In genomic region chr10:123252779-123253178, GRCh38 we compare ENCODE assay signal across 17 cellular contexts.
DNase-seq lines count a peak whose midpoint lies in the region; ATAC-seq, FAIRE-seq and TF ChIP-seq lines count a peak whose summit lies in the region.
"Had no signal": no experiment of that assay in that cellular context is flagged by ENCODE, and none has a peak within 500 bp of the region (broad histone marks: within the 10 kb centered on the region; RNA-seq: fewer than 3 reads in every experiment).

No MANE protein-coding gene starts in this region.

- no TSS peak for BruUV-seq in HepG2 (replicated peaks; lab: Mats Ljungman, UMichigan)

- no peaks in the 10 kb centered on the region for H3K36me3 ChIP-seq in right lobe of liver
- H3K36me3 ChIP-seq in HepG2 (replicated peaks in 1 of 2; ENCODE audit: control insufficient read depth in 1 of 2, insufficient read depth in 2 of 2, low read length in 2 of 2): no peaks in the 10 kb centered on the region

- H3K9ac ChIP-seq in HepG2 (ENCODE audit: insufficient read depth, low read depth, low read length): no peak overlapping the region

- TF ChIP-seq CTCF in right lobe of liver (IDR thresholded peaks at IDR 0.05) (no peak), HepG2 (CRISPR knock-in tag; IDR thresholded peaks at IDR 0.05) (no peak)

- POLR2A ChIA-PET in HepG2 (lab: Yijun Ruan, JAX): no interaction called here

- no peak overlapping the region for H2AFZ ChIP-seq in HepG2 (ENCODE audit: low read length)
- H2AFZ ChIP-seq: GM23338 had no signal

- no peaks in the 10 kb centered on the region for H3K79me2 ChIP-seq in HepG2 (ENCODE audit: insufficient read depth, low read length)

- TF ChIP-seq EP300 in HepG2 (IDR thresholded peaks at IDR 0.05; ENCODE audit: low read depth in 2 of 2, low read length in 2 of 2): no peak
- TF ChIP-seq EP300 in HepG2 (CRISPR knock-in tag; IDR thresholded peaks at IDR 0.05; ENCODE audit: borderline replicate concordance): no peak

- CTCF ChIA-PET in HepG2 (lab: Yijun Ruan, JAX; ENCODE audit: low intra/inter-chr PET ratio, low total read pairs): no interaction called here

- in situ Hi-C loops in HepG2 (cut with HindIII; ENCODE audit: extremely low pct_ligation_motif_present, low pct_unique_long_range_greater_than_20kb): no loop called here

- H3K4me1 ChIP-seq in right lobe of liver: peaks cover 0 to 6% (median 3%) of the 10 kb centered on the region in 4 donors
- H3K4me1 ChIP-seq in HepG2 (ENCODE audit: insufficient read depth, low read length): no peaks in the 10 kb centered on the region

- ATAC-seq in right lobe of liver (peak; percentile 63 to 88 (median 77)), HepG2 (no peak), SK-N-SH treated with all-trans-retinoic acid at 6 μM for 48 hours (no peak), HG02973 (IDR thresholded peaks at IDR 0.05; ENCODE audit: unreplicated experiment) (no peak)
- ATAC-seq: GM23338 had no signal

- no peak for FAIRE-seq in HepG2 (lab: Jason Lieb, UNC)
- FAIRE-seq: G401.6, GM12891 had no signal

- H3K4me3 ChIP-seq in right lobe of liver: no peak overlapping the region
- no peak overlapping the region for H3K4me3 ChIP-seq in HepG2 (replicated peaks in 1 of 3; ENCODE audit: insufficient read depth in 1 of 3, low read depth in 2 of 3, low read length in 3 of 3)
- H3K4me3 ChIP-seq: GM23338 had no signal

- H3K27me3 ChIP-seq in right lobe of liver (no peaks in the 10 kb centered on the region), HepG2 (ENCODE audit: control insufficient read depth in 1 of 2, insufficient read depth in 2 of 2, low read length in 2 of 2) (no peaks in the 10 kb centered on the region)

- intact Hi-C loops in right lobe of liver (cut with DNase I): no loop called here
- intact Hi-C loops in HepG2 (cut with micrococcal nuclease; ENCODE audit: unreplicated experiment): no loop called here

- TF ChIP-seq POLR2A in right lobe of liver (IDR thresholded peaks at IDR 0.05): no peak
- no peak for TF ChIP-seq POLR2A in HepG2 (IDR thresholded peaks at IDR 0.05; ENCODE audit: insufficient read depth in 1 of 2, low read depth in 2 of 2, low read length in 2 of 2)

- 26% methylated on average over 4 of the region's 4 CpGs for WGBS in right lobe of liver (ENCODE audit: insufficient coverage, low coverage, low lambda C conversion rate, missing lambda C conversion rate)
- 0% methylated on average over 4 of the region's 4 CpGs for WGBS in HepG2 (ENCODE audit: low lambda C conversion rate)

- DNase-seq in right lobe of liver: no peak
- no peak for DNase-seq in HepG2 (ENCODE audit: low spot score)
- peak; percentile 65 for DNase-seq in NCI-H146 (lab: John Stamatoyannopoulos, UW)
- DNase-seq in NCI-H748 treated with DMSO at 0.1 percent for 48 hours (lab: John Stamatoyannopoulos, UW): peak; percentile 6
- DNase-seq in hypothalamus (lab: John Stamatoyannopoulos, UW): no peak
- DNase-seq: Calu3; CD4-positive, alpha-beta T cell; DMS 273 treated with DMSO at 0.1 percent for 48 hours; DMS79 treated with DMSO at 0.1 percent for 48 hours; EL; H7; IMR-90 had no signal

- no peak overlapping the region for H3K4me2 ChIP-seq in HepG2 (ENCODE audit: low read depth, low read length)
- H3K4me2 ChIP-seq: GM23338 had no signal

- TF ChIP-seq RAD21 in HepG2 (CRISPR knock-in tag; IDR thresholded peaks at IDR 0.05): no peak

- H3K27ac ChIP-seq in right lobe of liver (no peak overlapping the region), HepG2 (ENCODE audit: extremely low read length, insufficient read depth, low read length) (no peak overlapping the region)

- H3K9me3 ChIP-seq in right lobe of liver (no peaks in the 10 kb centered on the region), HepG2 (ENCODE audit: low read length) (peaks cover 17% of the 10 kb centered on the region)

- H4K20me1 ChIP-seq in HepG2 (ENCODE audit: insufficient read depth, low read length): no peaks in the 10 kb centered on the region

TF ChIP-seq in HepG2, 621 proteins besides CTCF, POLR2A, EP300 and RAD21 (continues in another document):
- TF ChIP-seq HOXA7 (CRISPR knock-in tag; IDR thresholded peaks at IDR 0.05) (no peak), EZH2 (conservative IDR thresholded peaks at IDR 0.05; ENCODE audit: low read depth, low read length) (no peak), KLF11 (CRISPR knock-in tag; IDR thresholded peaks at IDR 0.05) (no peak), CHD4 (IDR thresholded peaks at IDR 0.05; ENCODE audit: borderline replicate concordance, low read length) (no peak), HMGXB3 (CRISPR knock-in tag; IDR thresholded peaks at IDR 0.05; ENCODE audit: borderline replicate concordance) (no peak)

TF ChIP-seq in SK-N-SH treated with all-trans-retinoic acid at 6 μM for 48 hours, 23 proteins besides CTCF, POLR2A, EP300 and RAD21:
- TF ChIP-seq CSDC2 (CRISPR knock-in tag; IDR thresholded peaks at IDR 0.05) (no peak), POU6F1 (CRISPR knock-in tag; IDR thresholded peaks at IDR 0.05; ENCODE audit: borderline replicate concordance, low read depth) (no peak), ARNTL (CRISPR knock-in tag; IDR thresholded peaks at IDR 0.05; ENCODE audit: borderline replicate concordance, low read depth) (no peak), PPARA (CRISPR knock-in tag; IDR thresholded peaks at IDR 0.05; ENCODE audit: borderline replicate concordance) (no peak), ZNF8 (CRISPR knock-in tag; IDR thresholded peaks at IDR 0.05) (no peak), RARB (CRISPR knock-in tag; IDR thresholded peaks at IDR 0.05) (no peak), ZC3H10 (CRISPR knock-in tag; IDR thresholded peaks at IDR 0.05) (no peak)

Comparison
In these comparisons a context has a peak if more than half of its experiments do, and no peak if none do; other contexts are left out.
1. ATAC-seq: peak in right lobe of liver (4 of 4); none in HepG2 (single experiment), SK-N-SH treated with all-trans-retinoic acid at 6 μM for 48 hours (single experiment) and HG02973 (single experiment).
2. DNase-seq: peak in NCI-H146 (single experiment) and NCI-H748 treated with DMSO at 0.1 percent for 48 hours (single experiment); none in right lobe of liver (0 of 3), HepG2 (single experiment) and hypothalamus (0 of 51).